15 cellular contexts compared by ENCODE assay signal in the genomic region with DNA sequence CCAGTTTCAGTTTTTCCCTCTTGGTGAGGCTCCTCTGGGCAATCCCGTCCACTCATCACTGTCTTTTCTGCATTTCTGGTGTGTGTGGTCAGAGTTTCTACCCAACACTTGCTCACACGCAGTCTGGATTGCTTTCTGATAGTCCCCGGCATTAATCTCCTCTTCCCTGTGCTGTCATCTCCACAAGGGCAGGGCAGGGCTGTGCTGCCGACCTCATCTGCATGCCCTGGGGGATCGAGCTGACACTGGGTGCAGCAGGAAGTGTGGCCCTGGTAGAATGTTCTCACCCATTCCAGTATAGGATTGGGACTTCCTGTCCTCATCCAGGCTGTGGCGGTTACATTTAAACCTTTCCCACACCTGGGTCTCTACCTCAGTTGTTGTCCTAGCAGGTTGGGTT.
A peak's percentile ranks its signal among the peaks of the same experiment; 100 is the strongest.
DNase-seq lines count a peak whose midpoint lies in the region; ATAC-seq, FAIRE-seq and TF ChIP-seq lines count a peak whose summit lies in the region.
"Had no signal": no experiment of that assay in that cellular context is flagged by ENCODE, and none has a peak within 500 bp of the region (broad histone marks: within the 10 kb centered on the region; RNA-seq: fewer than 3 reads in every experiment).

No MANE protein-coding gene starts in this region.

- H3K36me3 ChIP-seq in SK-N-SH (replicated peaks in 1 of 2; ENCODE audit: control insufficient read depth in 1 of 2, insufficient read depth in 2 of 2, low read length in 1 of 2) (no peaks in the 10 kb centered on the region), OCI-LY3 (replicated peaks; ENCODE audit: low read depth, low read length) (no peaks in the 10 kb centered on the region), esophagus (ENCODE audit: control insufficient read depth in 2 of 2, insufficient read depth in 2 of 2, low read length in 1 of 2) (no peaks in the 10 kb centered on the region), small intestine (ENCODE audit: control insufficient read depth in 2 of 2, insufficient read depth in 2 of 2, low read length in 2 of 2) (no peaks in the 10 kb centered on the region), left lung (no peaks in the 10 kb centered on the region), sigmoid colon (no peaks in the 10 kb centered on the region)

- no peak for ATAC-seq in SK-N-SH treated with all-trans-retinoic acid at 6 μM for 48 hours
- ATAC-seq in left lung: no peak

- no peaks in the 10 kb centered on the region for H3K9me2 ChIP-seq in SK-N-SH

- CTCF ChIA-PET in SK-N-SH (lab: Yijun Ruan, JAX): no interaction called here

- H3K4me2 ChIP-seq in SK-N-SH: no peak overlapping the region
- no peak overlapping the region for H3K4me2 ChIP-seq in OCI-LY3 (ENCODE audit: low read length)

- H3K79me2 ChIP-seq in SK-N-SH (ENCODE audit: insufficient read depth): no peaks in the 10 kb centered on the region
- H3K79me2 ChIP-seq in OCI-LY3 (ENCODE audit: low read length): no peaks in the 10 kb centered on the region
- H3K79me2 ChIP-seq: parathyroid adenoma had no signal

- TF ChIP-seq POLR2A in sigmoid colon (IDR thresholded peaks at IDR 0.05): no peak

- WGBS in SK-N-SH (ENCODE audit: low lambda C conversion rate): 28% methylated on average over 6 of the region's 6 CpGs
- WGBS in esophagus, 2 donors: 35 to 38% methylated on average over 6 of the region's 6 CpGs
- 25 to 50% (median 34%) methylated on average over 6 of the region's 6 CpGs for WGBS in small intestine, 3 donors
- WGBS in sigmoid colon, 2 donors: 54 to 60% methylated on average over 6 of the region's 6 CpGs

- intact Hi-C loops in left lung (cut with DNase I): no loop called here
- intact Hi-C loops in sigmoid colon (cut with DNase I): no loop called here

- peaks cover 0 to 5% of the 10 kb centered on the region in 2 experiments; a peak in 1 of 4 replicates for H3K4me1 ChIP-seq in SK-N-SH (ENCODE audit: control insufficient read depth in 1 of 2, insufficient read depth in 2 of 2, low read depth in 1 of 2, low read length in 1 of 2)
- no peaks in the 10 kb centered on the region for H3K4me1 ChIP-seq in OCI-LY3 (ENCODE audit: low read length)
- peaks cover 0 to 3% of the 10 kb centered on the region in 2 donors for H3K4me1 ChIP-seq in esophagus (ENCODE audit: control insufficient read depth in 2 of 2, insufficient read depth in 2 of 2, low read length in 1 of 2)
- no peaks in the 10 kb centered on the region for H3K4me1 ChIP-seq in small intestine (ENCODE audit: control insufficient read depth in 2 of 2, insufficient read depth in 1 of 2, low read depth in 1 of 2, low read length in 1 of 2)
- H3K4me1 ChIP-seq in left lung: no peaks in the 10 kb centered on the region
- H3K4me1 ChIP-seq in sigmoid colon: no peaks in the 10 kb centered on the region
- H3K4me1 ChIP-seq: parathyroid adenoma had no signal

- 0 out of 2 replicates have a peak overlapping the region, but pooled peaks have one; percentile 46 for H2AFZ ChIP-seq in SK-N-SH (ENCODE audit: low read depth)
- H2AFZ ChIP-seq in OCI-LY3 (ENCODE audit: low read depth, low read length): 0 out of 2 replicates have a peak overlapping the region, but pooled peaks have one; percentile 33
- H2AFZ ChIP-seq: parathyroid adenoma had no signal

- POLR2A ChIA-PET in SK-N-SH (lab: Yijun Ruan, JAX): no interaction called here

- TF ChIP-seq CTCF in SK-N-SH (IDR thresholded peaks at IDR 0.05) (no peak), OCI-LY3 (IDR thresholded peaks at IDR 0.05; ENCODE audit: low read depth, low read length) (no peak), left lung (IDR thresholded peaks at IDR 0.05) (no peak), sigmoid colon (IDR thresholded peaks at IDR 0.05) (no peak)

- H3K9ac ChIP-seq in SK-N-SH: no peak overlapping the region
- H3K9ac ChIP-seq in OCI-LY3 (ENCODE audit: low read length): no peak overlapping the region
- H3K9ac ChIP-seq: parathyroid adenoma had no signal

- no peak overlapping the region for H3K4me3 ChIP-seq in SK-N-SH (ENCODE audit: low read depth in 2 of 2, low read length in 1 of 2)
- H3K4me3 ChIP-seq in OCI-LY3 (ENCODE audit: low read length): no peak overlapping the region
- H3K4me3 ChIP-seq in esophagus (ENCODE audit: low read depth in 1 of 2, low read length in 2 of 2): no peak overlapping the region
- no peak overlapping the region for H3K4me3 ChIP-seq in small intestine (ENCODE audit: low read depth in 1 of 2, low read length in 2 of 2)
- no peak overlapping the region for H3K4me3 ChIP-seq in left lung
- no peak overlapping the region for H3K4me3 ChIP-seq in sigmoid colon

- H3K27ac ChIP-seq in SK-N-SH (ENCODE audit: low read depth in 2 of 2, low read length in 1 of 2) (no peak overlapping the region), OCI-LY3 (ENCODE audit: low read length) (no peak overlapping the region), esophagus (ENCODE audit: low read depth in 2 of 2, low read length in 1 of 2) (peak overlapping the region; percentile 45 to 72), small intestine (ENCODE audit: low read depth in 1 of 2, low read length in 1 of 2) (no peak overlapping the region), left lung (no peak overlapping the region), sigmoid colon (no peak overlapping the region)
- H3K27ac ChIP-seq: parathyroid adenoma had no signal

- TF ChIP-seq EP300 in SK-N-SH (IDR thresholded peaks at IDR 0.05; ENCODE audit: borderline replicate concordance in 1 of 2, low read depth in 1 of 2, low read length in 1 of 2) (no peak), sigmoid colon (IDR thresholded peaks at IDR 0.05) (no peak)

- H3F3A ChIP-seq in SK-N-SH (replicated peaks; ENCODE audit: insufficient read depth): no peaks in the 10 kb centered on the region

- H3K9me3 ChIP-seq in SK-N-SH (no peaks in the 10 kb centered on the region), OCI-LY3 (ENCODE audit: insufficient read depth, low read length) (no peaks in the 10 kb centered on the region), esophagus (ENCODE audit: control insufficient read depth in 2 of 2, insufficient read depth in 1 of 2, low read depth in 1 of 2, low read length in 1 of 2) (no peaks in the 10 kb centered on the region), small intestine (ENCODE audit: control insufficient read depth, low read depth) (no peaks in the 10 kb centered on the region), left lung (no peaks in the 10 kb centered on the region), sigmoid colon (no peaks in the 10 kb centered on the region)

- FAIRE-seq in small intestine (lab: Jason Lieb, UNC): no peak

- no peak for TF ChIP-seq RAD21 in SK-N-SH (IDR thresholded peaks at IDR 0.05; ENCODE audit: low read length)

- no peaks in the 10 kb centered on the region; the same call in 1 of the 2 replicates for H3K27me3 ChIP-seq in SK-N-SH (ENCODE audit: insufficient read depth)
- peaks cover 15% of the 10 kb centered on the region; the same call in 1 of the 2 replicates for H3K27me3 ChIP-seq in OCI-LY3 (ENCODE audit: low read depth, low read length)
- no peaks in the 10 kb centered on the region for H3K27me3 ChIP-seq in esophagus (ENCODE audit: control insufficient read depth in 1 of 2, insufficient read depth in 2 of 2, low read length in 2 of 2)
- H3K27me3 ChIP-seq in small intestine (ENCODE audit: control insufficient read depth in 2 of 2, insufficient read depth in 2 of 2, low read length in 2 of 2): peaks cover 0 to 5% of the 10 kb centered on the region in 2 donors
- H3K27me3 ChIP-seq in left lung: peaks cover 0 to 4% of the 10 kb centered on the region in 2 donors
- H3K27me3 ChIP-seq in sigmoid colon: no peaks in the 10 kb centered on the region

- H4K20me1 ChIP-seq in SK-N-SH (ENCODE audit: insufficient read depth) (no peaks in the 10 kb centered on the region), OCI-LY3 (ENCODE audit: insufficient read depth, low read length) (no peaks in the 10 kb centered on the region)

- DNase-seq in SK-N-SH (peak; percentile 32), small intestine (peak; percentile 37), left lung (no peak), sigmoid colon (no peak)
- no peak for DNase-seq in stimulated activated CD4-positive, alpha-beta T cell treated with anti-CD3 and anti-CD28 coated beads, Interleukin-4, amount 100 ng/mL, for 4 hours
- DNase-seq: 8988T; HCEC 1CT; NCI-H2081; NK-92 treated with Interleukin-12 subunit alpha and Interleukin-12 subunit beta, amount 100 ng/mL, for 24 hours; substantia nigra; SW 1271 had no signal

TF ChIP-seq in SK-N-SH, 30 proteins besides CTCF, POLR2A, EP300 and RAD21 (continues in another document):
- TF ChIP-seq MEF2A (IDR thresholded peaks at IDR 0.05; ENCODE audit: borderline replicate concordance, low read depth) (no peak), RFX5 (IDR thresholded peaks at IDR 0.05; ENCODE audit: low read length) (no peak)
- TF ChIP-seq, protein P1, sequence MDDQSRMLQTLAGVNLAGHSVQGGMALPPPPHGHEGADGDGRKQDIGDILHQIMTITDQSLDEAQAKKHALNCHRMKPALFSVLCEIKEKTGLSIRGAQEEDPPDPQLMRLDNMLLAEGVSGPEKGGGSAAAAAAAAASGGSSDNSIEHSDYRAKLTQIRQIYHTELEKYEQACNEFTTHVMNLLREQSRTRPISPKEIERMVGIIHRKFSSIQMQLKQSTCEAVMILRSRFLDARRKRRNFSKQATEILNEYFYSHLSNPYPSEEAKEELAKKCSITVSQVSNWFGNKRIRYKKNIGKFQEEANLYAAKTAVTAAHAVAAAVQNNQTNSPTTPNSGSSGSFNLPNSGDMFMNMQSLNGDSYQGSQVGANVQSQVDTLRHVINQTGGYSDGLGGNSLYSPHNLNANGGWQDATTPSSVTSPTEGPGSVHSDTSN (IDR thresholded peaks at IDR 0.05): no peak

TF ChIP-seq in SK-N-SH treated with all-trans-retinoic acid at 6 μM for 48 hours, 23 proteins besides CTCF, POLR2A, EP300 and RAD21 (continues in another document):
- TF ChIP-seq, protein P2, sequence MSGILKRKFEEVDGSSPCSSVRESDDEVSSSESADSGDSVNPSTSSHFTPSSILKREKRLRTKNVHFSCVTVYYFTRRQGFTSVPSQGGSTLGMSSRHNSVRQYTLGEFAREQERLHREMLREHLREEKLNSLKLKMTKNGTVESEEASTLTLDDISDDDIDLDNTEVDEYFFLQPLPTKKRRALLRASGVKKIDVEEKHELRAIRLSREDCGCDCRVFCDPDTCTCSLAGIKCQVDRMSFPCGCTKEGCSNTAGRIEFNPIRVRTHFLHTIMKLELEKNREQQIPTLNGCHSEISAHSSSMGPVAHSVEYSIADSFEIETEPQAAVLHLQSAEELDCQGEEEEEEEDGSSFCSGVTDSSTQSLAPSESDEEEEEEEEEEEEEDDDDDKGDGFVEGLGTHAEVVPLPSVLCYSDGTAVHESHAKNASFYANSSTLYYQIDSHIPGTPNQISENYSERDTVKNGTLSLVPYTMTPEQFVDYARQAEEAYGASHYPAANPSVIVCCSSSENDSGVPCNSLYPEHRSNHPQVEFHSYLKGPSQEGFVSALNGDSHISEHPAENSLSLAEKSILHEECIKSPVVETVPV (CRISPR knock-in tag; IDR thresholded peaks at IDR 0.05): no peak
- TF ChIP-seq ARNTL (CRISPR knock-in tag; IDR thresholded peaks at IDR 0.05; ENCODE audit: borderline replicate concordance, low read depth) (no peak), ZNF8 (CRISPR knock-in tag; IDR thresholded peaks at IDR 0.05) (no peak), CSDC2 (CRISPR knock-in tag; IDR thresholded peaks at IDR 0.05) (no peak), TCF4 (CRISPR knock-in tag; IDR thresholded peaks at IDR 0.05; ENCODE audit: borderline replicate concordance) (no peak)

Comparison
In these comparisons a context has a peak if more than half of its experiments do, and no peak if none do; other contexts are left out.
1. DNase-seq: peak in SK-N-SH (single experiment) and small intestine (single experiment); none in left lung (0 of 2), stimulated activated CD4-positive, alpha-beta T cell treated with anti-CD3 and anti-CD28 coated beads, Interleukin-4, amount 100 ng/mL, for 4 hours (0 of 2) and sigmoid colon (single experiment).
2. H3K27ac ChIP-seq: peak in esophagus (2 of 2); none in SK-N-SH (0 of 2), OCI-LY3 (single experiment), small intestine (0 of 2), left lung (0 of 2) and sigmoid colon (0 of 4).